Comparison of ENCODE assay signal across 27 cellular contexts in genomic region chr2:51454177-51454576, GRCh38.
"Had no signal": no experiment of that assay in that cellular context is flagged by ENCODE, and none has a peak within 500 bp of the region (broad histone marks: within the 10 kb centered on the region; RNA-seq: fewer than 3 reads in every experiment).

No MANE protein-coding gene starts in this region.

- DNase-seq: stimulated activated CD4-positive, alpha-beta T cell treated with anti-CD3 and anti-CD28 coated beads, Interleukin-2, amount 100 ng/mL, for 48 hours; stimulated activated CD4-positive, alpha-beta T cell treated with anti-CD3 and anti-CD28 coated beads, Interleukin-4, amount 100 ng/mL, for 1 hour; stimulated activated CD4-positive, alpha-beta T cell treated with anti-CD3 and anti-CD28 coated beads, Interleukin-4, amount 100 ng/mL, for 24 hours; stimulated activated CD4-positive, alpha-beta T cell treated with anti-CD3 and anti-CD28 coated beads, Interleukin-4, amount 100 ng/mL, for 4 hours; stimulated activated CD8-positive, alpha-beta memory T cell treated with anti-CD3 and anti-CD28 coated beads, Interleukin-4, amount 100 ng/mL, for 48 hours; stimulated activated naive B cell treated with anti-CD40 and anti-IgM and Interleukin-4, amounts not matched to agents 10 μg/mL and 1 μg/mL and 100 μg/mL, for 72 hours; stimulated activated naive CD4-positive, alpha-beta T cell; stimulated activated naive CD4-positive, alpha-beta T cell treated with Interleukin-2 at 50 U/mL for 16 hours; stimulated activated naive CD8-positive, alpha-beta T cell treated with anti-CD3 and anti-CD28 coated beads, Interleukin-15, amount 100 ng/mL, for 72 hours; stimulated activated naive CD8-positive, alpha-beta T cell treated with anti-CD3 and anti-CD28 coated beads, Interleukin-15, Interleukin-2, amounts not matched to agents 100 U/mL and 50 U/mL, for 24 hours; stomach; testis; thyroid gland; tibial artery; transverse colon; trophoblast cell; upper lobe of left lung; upper lobe of right lung; uterus had no signal

- H3K4me1 Mint-ChIP-seq: stimulated activated effector memory CD8-positive, alpha-beta T cell treated with anti-CD3 and anti-CD28 coated beads, Interleukin-12 subunit alpha, Interleukin-12 subunit beta, amount 100 ng/mL, for 72 hours; stimulated activated memory B cell treated with anti-CD40 and anti-IgM and Interleukin-4, amounts not matched to agents 10 μg/mL and 1 μg/mL and 100 μg/mL, for 72 hours; stimulated activated naive B cell treated with anti-CD40 and anti-IgM and Interleukin-4, amounts not matched to agents 10 μg/mL and 1 μg/mL and 100 μg/mL, for 72 hours; stimulated activated naive CD8-positive, alpha-beta T cell treated with anti-CD3 and anti-CD28 coated beads, Interleukin-15, amount 100 ng/mL, for 72 hours had no signal

- H3K4me3 Mint-ChIP-seq: stimulated activated effector memory CD8-positive, alpha-beta T cell treated with anti-CD3 and anti-CD28 coated beads, Interleukin-12 subunit alpha, Interleukin-12 subunit beta, amount 100 ng/mL, for 72 hours; stimulated activated memory B cell treated with anti-CD40 and anti-IgM and Interleukin-4, amounts not matched to agents 10 μg/mL and 1 μg/mL and 100 μg/mL, for 72 hours; stimulated activated naive B cell treated with anti-CD40 and anti-IgM and Interleukin-4, amounts not matched to agents 10 μg/mL and 1 μg/mL and 100 μg/mL, for 72 hours; stimulated activated naive CD8-positive, alpha-beta T cell treated with anti-CD3 and anti-CD28 coated beads, Interleukin-15, amount 100 ng/mL, for 72 hours; stimulated activated naive CD8-positive, alpha-beta T cell treated with anti-CD3 and anti-CD28 coated beads, Interleukin-15, Interleukin-2, amounts not matched to agents 100 ng/mL and 50 ng/mL, for 24 hours; type B pancreatic cell had no signal

- H3K36me3 ChIP-seq: stomach, suprapubic skin, thoracic aorta, thyroid gland, tibial artery, tibial nerve, transverse colon, upper lobe of left lung, upper lobe of right lung, uterus, vagina had no signal

- ATAC-seq: stimulated activated effector memory CD8-positive, alpha-beta T cell treated with anti-CD3 and anti-CD28 coated beads, Interleukin-12 subunit alpha, Interleukin-12 subunit beta, amount 100 ng/mL, for 72 hours; stimulated activated memory B cell treated with anti-CD40 and anti-IgM and Interleukin-4, amounts not matched to agents 10 μg/mL and 1 μg/mL and 100 μg/mL, for 72 hours; stimulated activated naive B cell treated with anti-CD40 and anti-IgM and Interleukin-4, amounts not matched to agents 10 μg/mL and 1 μg/mL and 100 μg/mL, for 72 hours; stimulated activated naive CD8-positive, alpha-beta T cell treated with anti-CD3 and anti-CD28 coated beads, Interleukin-15, amount 100 ng/mL, for 72 hours; stimulated activated naive CD8-positive, alpha-beta T cell treated with anti-CD3 and anti-CD28 coated beads, Interleukin-15, Interleukin-2, amounts not matched to agents 100 U/mL and 50 U/mL, for 24 hours; upper lobe of right lung had no signal

- H3K4me3 ChIP-seq: stomach, suprapubic skin, testis, thoracic aorta, thyroid gland, tibial artery, tibial nerve, transverse colon, upper lobe of left lung, upper lobe of right lung, uterus, vagina had no signal

- H3K36me3 Mint-ChIP-seq: stimulated activated effector memory CD8-positive, alpha-beta T cell treated with anti-CD3 and anti-CD28 coated beads, Interleukin-12 subunit alpha, Interleukin-12 subunit beta, amount 100 ng/mL, for 72 hours; stimulated activated memory B cell treated with anti-CD40 and anti-IgM and Interleukin-4, amounts not matched to agents 10 μg/mL and 1 μg/mL and 100 μg/mL, for 72 hours; stimulated activated naive B cell treated with anti-CD40 and anti-IgM and Interleukin-4, amounts not matched to agents 10 μg/mL and 1 μg/mL and 100 μg/mL, for 72 hours; type B pancreatic cell had no signal

- H3K9me3 ChIP-seq: testis, thyroid gland, tibial artery, transverse colon, upper lobe of left lung, upper lobe of right lung, uterus, vagina had no signal

- H3K27ac ChIP-seq: stomach, suprapubic skin, testis, thoracic aorta, thyroid gland, tibial artery, tibial nerve, transverse colon, upper lobe of left lung, upper lobe of right lung, uterus, vagina had no signal

- H3K27me3 ChIP-seq: stomach, suprapubic skin, testis, thyroid gland, tibial artery, tibial nerve, transverse colon, upper lobe of left lung, upper lobe of right lung, uterus, vagina had no signal

- H3K27me3 Mint-ChIP-seq: stimulated activated memory B cell treated with anti-CD40 and anti-IgM and Interleukin-4, amounts not matched to agents 10 μg/mL and 1 μg/mL and 100 μg/mL, for 72 hours; stimulated activated naive B cell treated with anti-CD40 and anti-IgM and Interleukin-4, amounts not matched to agents 10 μg/mL and 1 μg/mL and 100 μg/mL, for 72 hours; stimulated activated naive CD8-positive, alpha-beta T cell treated with anti-CD3 and anti-CD28 coated beads, Interleukin-15, amount 100 ng/mL, for 72 hours; stimulated activated naive CD8-positive, alpha-beta T cell treated with anti-CD3 and anti-CD28 coated beads, Interleukin-15, Interleukin-2, amounts not matched to agents 100 ng/mL and 50 ng/mL, for 24 hours; type B pancreatic cell had no signal

- H3K27ac Mint-ChIP-seq: stimulated activated effector memory CD8-positive, alpha-beta T cell treated with anti-CD3 and anti-CD28 coated beads, Interleukin-12 subunit alpha, Interleukin-12 subunit beta, amount 100 ng/mL, for 72 hours; stimulated activated memory B cell treated with anti-CD40 and anti-IgM and Interleukin-4, amounts not matched to agents 10 μg/mL and 1 μg/mL and 100 μg/mL, for 72 hours; stimulated activated naive B cell treated with anti-CD40 and anti-IgM and Interleukin-4, amounts not matched to agents 10 μg/mL and 1 μg/mL and 100 μg/mL, for 72 hours; stimulated activated naive CD8-positive, alpha-beta T cell treated with anti-CD3 and anti-CD28 coated beads, Interleukin-15, amount 100 ng/mL, for 72 hours; stimulated activated naive CD8-positive, alpha-beta T cell treated with anti-CD3 and anti-CD28 coated beads, Interleukin-15, Interleukin-2, amounts not matched to agents 100 ng/mL and 50 ng/mL, for 24 hours; type B pancreatic cell had no signal

- H3K4me1 ChIP-seq: stomach, suprapubic skin, testis, thyroid gland, tibial artery, tibial nerve, transverse colon, upper lobe of left lung, upper lobe of right lung, uterus, vagina had no signal
